8 cellular contexts compared by ENCODE assay signal in the genomic region with DNA sequence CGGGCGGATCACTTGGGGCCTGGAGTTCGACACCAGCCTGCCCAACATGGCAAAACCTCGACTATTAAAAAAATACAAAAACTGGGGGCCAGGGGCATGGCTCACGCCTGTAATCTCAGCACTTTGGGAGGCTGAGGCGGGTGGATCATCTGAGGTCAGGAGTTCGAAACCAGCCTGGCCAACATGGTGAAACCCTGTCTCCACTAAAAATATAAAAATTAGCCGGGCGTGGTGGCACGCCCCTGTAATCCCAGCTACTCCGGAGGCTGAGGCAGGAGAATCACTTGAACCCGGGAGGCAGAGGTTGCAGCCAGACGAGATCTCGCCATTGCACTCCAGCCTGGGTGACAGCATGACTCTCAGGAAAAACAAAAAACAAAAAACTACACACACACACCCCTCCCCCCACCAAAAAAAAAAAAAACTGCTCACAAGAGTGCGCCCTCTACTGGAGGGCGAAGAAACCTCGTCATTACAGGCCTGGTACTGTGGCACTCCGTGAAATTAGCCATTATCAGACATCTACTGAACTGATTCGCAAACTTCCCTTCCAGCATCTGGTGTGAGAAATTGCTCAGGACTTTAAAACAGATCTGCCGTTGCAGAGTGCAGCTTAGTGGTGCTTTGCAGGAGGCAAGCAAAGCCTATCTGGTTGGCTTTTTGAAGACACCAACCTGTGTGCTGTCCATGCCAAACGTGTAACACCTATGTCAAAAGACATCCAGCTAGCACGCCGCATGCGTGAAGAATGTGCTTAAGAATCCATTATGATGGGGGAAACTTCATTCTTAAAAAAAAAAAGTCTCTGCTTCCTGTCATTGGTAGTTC. TPM values are rescaled to one million over a fixed set of nuclear protein-coding genes. Genes with fewer than 3 reads are reported as not detected.
DNase-seq lines count a peak whose midpoint lies in the region; ATAC-seq and TF ChIP-seq lines count a peak whose summit lies in the region.

No MANE protein-coding gene starts in this region.

- no CpG with 5 or more reads among the region's 24 CpGs for WGBS in H9 (ENCODE audit: extremely low coverage, insufficient read length, low lambda C conversion rate)
- 60% methylated on average over 24 of the region's 24 CpGs for WGBS in mesenchymal stem cell
- WGBS in suprapubic skin, result 20% methylated on average over 24 of the region's 24 CpGs

- H2BK20ac ChIP-seq in H9 (ENCODE audit: low read depth, low read length, poor library complexity, severe bottlenecking), result no peak overlapping the region

- H3K4me3 Mint-ChIP-seq in H9, result peak overlapping the region in 1 of 2 experiments; percentile 63; a peak in 2 of 5 replicates

- no peak overlapping the region for H3K56ac ChIP-seq in H9 (ENCODE audit: insufficient read length, low read depth, low read length)

- H3K4me1 ChIP-seq in H9 (ENCODE audit: insufficient read depth, low read length) (no peaks in the 10 kb centered on the region), mesenchymal stem cell (ENCODE audit: control insufficient read depth, insufficient read depth, low read depth, low read length) (peaks cover 2% of the 10 kb centered on the region), suprapubic skin (peaks cover 43% of the 10 kb centered on the region)

- H3K14ac ChIP-seq in H9 (ENCODE audit: insufficient read depth, low read length), result no peak overlapping the region
- no peak overlapping the region for H3K14ac ChIP-seq in mesenchymal stem cell (ENCODE audit: low read length in 2 of 2)

- TF ChIP-seq POLR2A in suprapubic skin (IDR thresholded peaks at IDR 0.05), result no peak

- no peak overlapping the region for H2AFZ ChIP-seq in H9 (ENCODE audit: low read length)
- no peak overlapping the region for H2AFZ ChIP-seq in mesenchymal stem cell (ENCODE audit: low read depth, low read length)

- H3K9me3 ChIP-seq in H9 (ENCODE audit: control insufficient read depth, low read depth, low read length) (no peaks in the 10 kb centered on the region), mesenchymal stem cell (ENCODE audit: control insufficient read depth, low read length) (no peaks in the 10 kb centered on the region), suprapubic skin (no peaks in the 10 kb centered on the region)

- H3K27ac ChIP-seq in H9 (ENCODE audit: insufficient read length, low read depth, low read length) (no peak overlapping the region), mesenchymal stem cell (ENCODE audit: low read length, poor library complexity, severe bottlenecking) (no peak overlapping the region), suprapubic skin (no peak overlapping the region)

- H3T11ph ChIP-seq in H9 (ENCODE audit: low read length), result no peak overlapping the region

- no peaks in the 10 kb centered on the region for H3K23me2 ChIP-seq in H9 (ENCODE audit: insufficient read length, low read depth, low read length, poor library complexity, severe bottlenecking)

- H2BK15ac ChIP-seq in H9 (ENCODE audit: low read depth, low read length) (no peak overlapping the region), mesenchymal stem cell (ENCODE audit: low read depth, poor library complexity, severe bottlenecking) (no peak overlapping the region)

- peak; percentile 85 for TF ChIP-seq CTCF in H9 (conservative IDR thresholded peaks at IDR 0.05)
- TF ChIP-seq CTCF in suprapubic skin (IDR thresholded peaks at IDR 0.05), result peak; percentile 79 to 81

- H3K79me2 ChIP-seq in H9 (ENCODE audit: insufficient read depth, low read length), result no peaks in the 10 kb centered on the region

- H3K9ac ChIP-seq in H9 (ENCODE audit: extremely low read depth, insufficient read length, low read length) (no peak overlapping the region), mesenchymal stem cell (ENCODE audit: low read length) (peak overlapping the region; percentile 54)

- no peak for TF ChIP-seq EP300 in suprapubic skin (IDR thresholded peaks at IDR 0.05)

- H3K4ac ChIP-seq in H9 (ENCODE audit: low read depth, low read length) (no peak overlapping the region), mesenchymal stem cell (ENCODE audit: low read depth in 1 of 2, low read length in 2 of 2) (no peak overlapping the region)

- peaks cover 15 to 21% of the 10 kb centered on the region in 2 experiments for H3K4me1 Mint-ChIP-seq in H9

- H3K23ac ChIP-seq in H9 (ENCODE audit: insufficient read length, low read depth, low read length) (no peak overlapping the region), mesenchymal stem cell (ENCODE audit: low read length in 2 of 2) (no peak overlapping the region)

- H3K9me3 Mint-ChIP-seq in H9, result peaks cover 0 to 5% of the 10 kb centered on the region in 2 experiments; a peak in 1 of 5 replicates

- peaks cover 0 to 10% (median 0%) of the 10 kb centered on the region in 3 experiments; a peak in 1 of 7 replicates for H3K36me3 Mint-ChIP-seq in H9 (ENCODE audit: insufficient read depth in 1 of 3, low read depth in 3 of 3)

- H3K36me3 ChIP-seq in mesenchymal stem cell (ENCODE audit: control insufficient read depth in 1 of 2, insufficient read depth in 2 of 2, low read depth in 1 of 2, low read length in 2 of 2) (peaks cover 6 to 8% of the 10 kb centered on the region in 2 experiments), suprapubic skin (peaks cover 6% of the 10 kb centered on the region)

- no peak overlapping the region for H3K4me3 ChIP-seq in mesenchymal stem cell (ENCODE audit: insufficient read depth in 1 of 2, low read depth in 1 of 2, low read length in 2 of 2)
- no peak overlapping the region for H3K4me3 ChIP-seq in suprapubic skin

- H3K27me3 Mint-ChIP-seq in H9 (ENCODE audit: low read depth), result peaks cover 99% of the 10 kb centered on the region

- H3K79me1 ChIP-seq in H9 (ENCODE audit: insufficient read depth, low read depth, low read length, poor library complexity, severe bottlenecking) (no peaks in the 10 kb centered on the region), mesenchymal stem cell (replicated peaks; ENCODE audit: low read length, poor library complexity, severe bottlenecking) (peaks cover 4% of the 10 kb centered on the region)

- no peak for ATAC-seq in GM18498 (IDR thresholded peaks at IDR 0.05; ENCODE audit: unreplicated experiment)

- no peak overlapping the region for H4K91ac ChIP-seq in H9 (ENCODE audit: insufficient read length, low read depth, low read length)
- H4K91ac ChIP-seq in mesenchymal stem cell (ENCODE audit: low read length), result no peak overlapping the region

- H3K27ac Mint-ChIP-seq in H9, result no peak overlapping the region

- H4K5ac ChIP-seq in H9 (ENCODE audit: insufficient read length, low read depth, low read length), result no peak overlapping the region

- no peak overlapping the region for H2BK120ac ChIP-seq in H9 (ENCODE audit: low read depth, low read length, poor library complexity, severe bottlenecking)
- no peak overlapping the region for H2BK120ac ChIP-seq in mesenchymal stem cell (ENCODE audit: low read depth, low read length)

- H4K8ac ChIP-seq in H9 (replicated peaks; ENCODE audit: insufficient read length, low read depth, low read length) (no peak overlapping the region), mesenchymal stem cell (ENCODE audit: low read length) (no peak overlapping the region)

- H3K27me3 ChIP-seq in H9 (ENCODE audit: insufficient read depth, low read length) (peaks cover 56% of the 10 kb centered on the region), mesenchymal stem cell (ENCODE audit: control insufficient read depth in 1 of 2, insufficient read depth in 1 of 2, low read length in 2 of 2) (peaks cover 5 to 6% of the 10 kb centered on the region in 2 experiments), suprapubic skin (no peaks in the 10 kb centered on the region)

- no peak overlapping the region for H2BK12ac ChIP-seq in H9 (ENCODE audit: insufficient read length, low read depth, low read length)
- no peak overlapping the region for H2BK12ac ChIP-seq in mesenchymal stem cell (ENCODE audit: low read length in 2 of 2)

- H3K18ac ChIP-seq in H9 (ENCODE audit: insufficient read length, low read depth, low read length) (no peak overlapping the region), mesenchymal stem cell (ENCODE audit: low read depth in 1 of 2, low read length in 2 of 2) (no peak overlapping the region)

- H2BK5ac ChIP-seq in H9 (ENCODE audit: insufficient read length, low read length) (no peak overlapping the region), mesenchymal stem cell (ENCODE audit: low read depth, low read length, poor library complexity, severe bottlenecking) (no peak overlapping the region)

- H2AK5ac ChIP-seq in H9 (ENCODE audit: insufficient read length, low read length) (no peak overlapping the region), mesenchymal stem cell (ENCODE audit: low read length, severe bottlenecking) (no peak overlapping the region)

- H3K4me2 ChIP-seq in H9 (ENCODE audit: insufficient read depth, insufficient read length, low read length) (no peak overlapping the region), mesenchymal stem cell (ENCODE audit: low read length, poor library complexity, severe bottlenecking) (peak overlapping the region; percentile 21)

- H4K20me1 ChIP-seq in H9 (ENCODE audit: control insufficient read depth, insufficient read depth, insufficient read length), result no peaks in the 10 kb centered on the region

- peak in 8 of 14 donors; percentile 13 to 58 (median 38) for DNase-seq in C1 segment of cervical spinal cord (lab: John Stamatoyannopoulos, UW)
- DNase-seq in H9, result peak; percentile 43
- peak; percentile 8 for DNase-seq in NCI-H526 treated with DMSO at 0.1 percent for 48 hours (lab: John Stamatoyannopoulos, UW)
- peak; percentile 52 for DNase-seq in activated CD4-positive, alpha-beta T cell treated with anti-CD3 and anti-CD28 coated beads, Interleukin-2, amount 50 U/mL, for 1 hour
- DNase-seq in dermis blood vessel endothelial cell, result peak; percentile 71
- DNase-seq in mesenchymal stem cell, result peak; percentile 61
- DNase-seq in suprapubic skin (ENCODE audit: low spot score in 2 of 2), result no peak

RNA-seq across cellular contexts. Expression of a gene that starts 7.7 kb away (rescaled TPM):
- total RNA-seq in H9 (2021) (2.6 and 3.9 TPM in 2 replicates), dermis blood vessel endothelial cell (1.7 and 2.6 TPM in 2 replicates), suprapubic skin (10 to 100 TPM; 15.3 to 29.9 (median 22.5) TPM)
- polyA plus RNA-seq in mesenchymal stem cell (2013, experiment 1 of 2), result 3.5 TPM
- 3.8 TPM for polyA plus RNA-seq in mesenchymal stem cell (2013, experiment 2 of 2)

RNA-seq across cellular contexts. Expression of a gene that starts 9.0 kb away (rescaled TPM):
- total RNA-seq in H9 (2021) (6.2 and 6.5 TPM in 2 replicates), dermis blood vessel endothelial cell (6.5 and 7.2 TPM in 2 replicates), suprapubic skin (10 to 100 TPM in 1 of 4 donors, 1 to 10 TPM in 3; 7.8 to 13.1 (median 8.5) TPM)
- 17.4 TPM for polyA plus RNA-seq in mesenchymal stem cell (2013, experiment 1 of 2)
- 17.7 TPM for polyA plus RNA-seq in mesenchymal stem cell (2013, experiment 2 of 2)

RNA-seq across cellular contexts. Expression of a gene that starts 11.7 kb away (rescaled TPM):
- 8.4 and 8.8 TPM in 2 replicates for total RNA-seq in H9 (2021)
- 10.4 and 13.5 TPM in 2 replicates for total RNA-seq in dermis blood vessel endothelial cell
- 18.6 TPM for polyA plus RNA-seq in mesenchymal stem cell (2013, experiment 1 of 2)
- 18.9 TPM for polyA plus RNA-seq in mesenchymal stem cell (2013, experiment 2 of 2)
- total RNA-seq in suprapubic skin, result 10 to 100 TPM; 35.4 to 48.4 (median 44.7) TPM

RNA-seq across cellular contexts. Expression of a gene that starts 26.3 kb away (rescaled TPM):
- total RNA-seq in H9 (2021), result 331 and 333 TPM in 2 replicates
- total RNA-seq in dermis blood vessel endothelial cell, result 71.5 and 93.9 TPM in 2 replicates
- 111 TPM for polyA plus RNA-seq in mesenchymal stem cell (2013, experiment 1 of 2)
- 101 TPM for polyA plus RNA-seq in mesenchymal stem cell (2013, experiment 2 of 2)
- total RNA-seq in suprapubic skin, result 100 to 1,000 TPM in 1 of 4 donors, 10 to 100 TPM in 3; 45.1 to 109 (median 58.8) TPM

RNA-seq across cellular contexts. Expression of a gene that starts 57.2 kb away (rescaled TPM):
- total RNA-seq in H9 (2021) (0.15 and 0.39 TPM in 2 replicates), dermis blood vessel endothelial cell (not detected in 2 replicates), suprapubic skin (not detected)
- not detected for polyA plus RNA-seq in mesenchymal stem cell (2013, experiment 1 of 2)
- polyA plus RNA-seq in mesenchymal stem cell (2013, experiment 2 of 2), result not detected

Comparison
In these comparisons a context has a peak if more than half of its experiments do, and no peak if none do; other contexts are left out.
1. DNase-seq: peak in C1 segment of cervical spinal cord (8 of 14), H9 (single experiment), NCI-H526 treated with DMSO at 0.1 percent for 48 hours (single experiment), activated CD4-positive, alpha-beta T cell treated with anti-CD3 and anti-CD28 coated beads, Interleukin-2, amount 50 U/mL, for 1 hour (single experiment), dermis blood vessel endothelial cell (single experiment) and mesenchymal stem cell (single experiment); none in suprapubic skin (0 of 2).